1 cellular context compared by ENCODE assay signal in genomic region chr9:105357937-105358336, GRCh38.
TF ChIP-seq lines count a peak whose summit lies in the region.

No MANE protein-coding gene starts in this region.

TF ChIP-seq in HepG2, 621 proteins besides CTCF, POLR2A, EP300 and RAD21 (continued from another document):
- no peak for TF ChIP-seq GLMP (CRISPR knock-in tag; IDR thresholded peaks at IDR 0.05; ENCODE audit: borderline replicate concordance)
- TF ChIP-seq ZNF10 (CRISPR knock-in tag; IDR thresholded peaks at IDR 0.05; ENCODE audit: borderline replicate concordance, low read depth): no peak
- no peak for TF ChIP-seq ZSCAN12 (CRISPR knock-in tag; IDR thresholded peaks at IDR 0.05)
- no peak for TF ChIP-seq CREB1 (IDR thresholded peaks at IDR 0.05)
- no peak for TF ChIP-seq CREB1 (CRISPR knock-in tag; IDR thresholded peaks at IDR 0.05)
